10 cellular contexts compared by ENCODE assay signal in genomic region chr1:41333146-41333784, GRCh38. TPM values are rescaled to one million over a fixed set of nuclear protein-coding genes. Genes with fewer than 3 reads are reported as not detected.
DNase-seq lines count a peak whose midpoint lies in the region; ATAC-seq and TF ChIP-seq lines count a peak whose summit lies in the region.
"Had no signal": no experiment of that assay in that cellular context is flagged by ENCODE, and none has a peak within 500 bp of the region (broad histone marks: within the 10 kb centered on the region; RNA-seq: fewer than 3 reads in every experiment).

No MANE protein-coding gene starts in this region.

- 44% methylated on average over 6 of the region's 6 CpGs for WGBS in right cardiac atrium

- H3K4me2 ChIP-seq in BLaER1 (peak overlapping the region; percentile 12; the same call in 1 of the 2 replicates), KMS-11 (no peak overlapping the region)

- peaks cover 7% of the 10 kb centered on the region for H3K9me3 Mint-ChIP-seq in activated T-cell treated with anti-CD3 and anti-CD28 coated beads, Interleukin-2, amount 50 U/mL, for 24 hours

- 0 out of 2 replicates have a peak overlapping the region, but pooled peaks have one; percentile 4 for H2AFZ ChIP-seq in KMS-11 (ENCODE audit: low read depth)

- peak; percentile 26 for DNase-seq in activated T-cell treated with anti-CD3 and anti-CD28 coated beads, Interleukin-2, amount 50 U/mL, for 24 hours
- DNase-seq in kidney tubule cell (ENCODE audit: low spot score), result peak; percentile 56
- no peak for DNase-seq in H7
- no peak for DNase-seq in right cardiac atrium
- DNase-seq: glutamatergic neuron, SIG-M5 had no signal

- no peak for TF ChIP-seq CTCF in KMS-11 (conservative IDR thresholded peaks at IDR 0.05; ENCODE audit: low read depth, low read length)

- H4K20me1 ChIP-seq in BLaER1 (no peaks in the 10 kb centered on the region), KMS-11 (ENCODE audit: insufficient read depth) (no peaks in the 10 kb centered on the region)

- H3K4me1 ChIP-seq in BLaER1, result peaks cover 48% of the 10 kb centered on the region
- peaks cover 19% of the 10 kb centered on the region for H3K4me1 ChIP-seq in KMS-11 (ENCODE audit: low read depth, poor library complexity, severe bottlenecking)
- H3K4me1 ChIP-seq in right cardiac atrium (ENCODE audit: control insufficient read depth, insufficient read depth, low read length), result no peaks in the 10 kb centered on the region

- H3K36me3 ChIP-seq in BLaER1, result no peaks in the 10 kb centered on the region
- no peaks in the 10 kb centered on the region for H3K36me3 ChIP-seq in KMS-11 (ENCODE audit: insufficient read depth)
- no peaks in the 10 kb centered on the region for H3K36me3 ChIP-seq in H7 (replicated peaks; ENCODE audit: control insufficient read depth, insufficient read depth, low read length)

- H3K4me3 Mint-ChIP-seq in activated T-cell treated with anti-CD3 and anti-CD28 coated beads, Interleukin-2, amount 50 U/mL, for 24 hours, result no peak overlapping the region

- H3K27me3 ChIP-seq in BLaER1, result no peaks in the 10 kb centered on the region
- H3K27me3 ChIP-seq in KMS-11 (ENCODE audit: insufficient read depth, low read depth), result no peaks in the 10 kb centered on the region
- H3K27me3 ChIP-seq in H7 (ENCODE audit: control insufficient read depth, insufficient read depth, low read length), result no peaks in the 10 kb centered on the region; the same call in 1 of the 2 replicates
- no peaks in the 10 kb centered on the region for H3K27me3 ChIP-seq in right cardiac atrium (ENCODE audit: control insufficient read depth, insufficient read depth)

- H3K4me3 ChIP-seq in BLaER1 (no peak overlapping the region), KMS-11 (IDR thresholded peaks at IDR 0.05; ENCODE audit: insufficient read depth, low read depth, low read length) (no peak overlapping the region), H7 (ENCODE audit: insufficient read depth, low read depth, low read length) (no peak overlapping the region), right cardiac atrium (ENCODE audit: low read length) (no peak overlapping the region)

- H3K9me3 ChIP-seq in BLaER1 (no peaks in the 10 kb centered on the region), right cardiac atrium (ENCODE audit: control insufficient read depth, low read length) (no peaks in the 10 kb centered on the region)

- peaks cover 4% of the 10 kb centered on the region for H3K4me1 Mint-ChIP-seq in activated T-cell treated with anti-CD3 and anti-CD28 coated beads, Interleukin-2, amount 50 U/mL, for 24 hours (ENCODE audit: low read depth)

- H3K27ac ChIP-seq in BLaER1 (no peak overlapping the region), KMS-11 (no peak overlapping the region), right cardiac atrium (ENCODE audit: low read length) (no peak overlapping the region)

- H3K27ac Mint-ChIP-seq in activated T-cell treated with anti-CD3 and anti-CD28 coated beads, Interleukin-2, amount 50 U/mL, for 24 hours, result no peak overlapping the region

- ATAC-seq in GM21367 (IDR thresholded peaks at IDR 0.05; ENCODE audit: unreplicated experiment), result no peak
- ATAC-seq in right cardiac atrium, result no peak
- ATAC-seq in GM21526 (IDR thresholded peaks at IDR 0.05; ENCODE audit: low FRiP score, unreplicated experiment), result no peak

- no peaks in the 10 kb centered on the region for H3K79me2 ChIP-seq in KMS-11 (ENCODE audit: insufficient read depth, low read depth)

- no peaks in the 10 kb centered on the region for H3K36me3 Mint-ChIP-seq in activated T-cell treated with anti-CD3 and anti-CD28 coated beads, Interleukin-2, amount 50 U/mL, for 24 hours (ENCODE audit: low read depth)

- intact Hi-C loops in right cardiac atrium (cut with DNase I), result no loop called here

- peaks cover 26% of the 10 kb centered on the region for H3K27me3 Mint-ChIP-seq in activated T-cell treated with anti-CD3 and anti-CD28 coated beads, Interleukin-2, amount 50 U/mL, for 24 hours

- H3K9ac ChIP-seq in BLaER1, result no peak overlapping the region
- no peak overlapping the region for H3K9ac ChIP-seq in KMS-11

RNA-seq across cellular contexts. Expression of gene FOXO6, which starts 28.0 kb away (rescaled TPM):
- total RNA-seq in H7 (2014; rRNA removed; shearing (Covaris generic)), result 0.97 and 1.00 TPM in 2 replicates
- total RNA-seq in right cardiac atrium, result 1 to 10 TPM; 1.9 to 7.0 (median 5.3) TPM
- polyA plus RNA-seq in right cardiac atrium, result 1.1 TPM

Comparison
In these comparisons a context has a peak if more than half of its experiments do, and no peak if none do; other contexts are left out.
1. DNase-seq: peak in activated T-cell treated with anti-CD3 and anti-CD28 coated beads, Interleukin-2, amount 50 U/mL, for 24 hours (single experiment) and kidney tubule cell (single experiment); none in H7 (single experiment) and right cardiac atrium (0 of 3).